In the genomic region with DNA sequence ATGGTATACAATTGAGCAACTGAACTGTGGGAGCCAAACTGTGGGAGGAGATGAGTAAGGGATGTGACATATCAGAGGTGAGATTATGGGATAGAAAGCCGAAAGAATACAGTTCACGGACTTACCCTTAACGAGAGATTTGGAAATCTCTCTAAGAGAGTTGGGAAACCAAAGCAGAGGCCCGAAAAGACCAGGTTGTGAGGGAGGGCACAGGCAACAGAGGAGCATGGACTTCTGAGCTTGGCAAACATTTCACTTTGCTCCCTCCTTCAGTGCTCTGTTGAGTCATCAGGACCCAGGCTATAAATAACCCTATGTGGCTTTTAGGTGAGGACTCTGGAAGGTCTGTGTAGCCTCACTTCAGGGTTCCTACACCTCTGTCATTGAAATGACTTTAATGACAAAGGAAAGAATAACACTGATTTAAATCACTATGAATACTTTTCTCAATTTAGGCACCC, we compare ENCODE assay signal across 9 cellular contexts.
A peak's percentile ranks its signal among the peaks of the same experiment; 100 is the strongest.
DNase-seq lines count a peak whose midpoint lies in the region; ATAC-seq, FAIRE-seq and TF ChIP-seq lines count a peak whose summit lies in the region.
"Had no signal": no experiment of that assay in that cellular context is flagged by ENCODE, and none has a peak within 500 bp of the region (broad histone marks: within the 10 kb centered on the region; RNA-seq: fewer than 3 reads in every experiment).

No MANE protein-coding gene starts in this region.

- H3K4me3 Mint-ChIP-seq in natural killer cell = no peak overlapping the region

- H3K4me1 Mint-ChIP-seq in natural killer cell = no peaks in the 10 kb centered on the region

- no peaks in the 10 kb centered on the region for H3K36me3 Mint-ChIP-seq in natural killer cell

- H3K9ac ChIP-seq in rectal smooth muscle tissue (ENCODE audit: low read length) = no peak overlapping the region

- no peaks in the 10 kb centered on the region for H3K27me3 ChIP-seq in foreskin keratinocyte
- no peaks in the 10 kb centered on the region for H3K27me3 ChIP-seq in rectal smooth muscle tissue (ENCODE audit: control insufficient read depth, insufficient read depth, low read length)

- TF ChIP-seq CTCF in foreskin keratinocyte (conservative IDR thresholded peaks at IDR 0.05) (no peak), natural killer cell (IDR thresholded peaks at IDR 0.05) (no peak)

- no peaks in the 10 kb centered on the region for H3K9me3 Mint-ChIP-seq in natural killer cell

- peak overlapping the region; percentile 55 for H3K27ac ChIP-seq in foreskin keratinocyte
- H3K27ac ChIP-seq in rectal smooth muscle tissue (ENCODE audit: low read depth, low read length) = peak overlapping the region; percentile 40

- no peak for TF ChIP-seq POLR2A in H54 (IDR thresholded peaks at IDR 0.05; ENCODE audit: low read depth, low read length)

- DNase-seq in H54 (ENCODE audit: insufficient read length, low spot score) (no peak), RPMI7951 (ENCODE audit: low read depth) (peak; percentile 70), foreskin keratinocyte (no peak), natural killer cell (no peak), HUDEP-2 (lab: John Stamatoyannopoulos, UW; ENCODE audit: unreplicated experiment in 76 of 76) (no peak), dermis blood vessel endothelial cell (no peak)

- no peak for ATAC-seq in foreskin keratinocyte
- ATAC-seq in natural killer cell = no peak
- ATAC-seq in HG03439 (IDR thresholded peaks at IDR 0.05; ENCODE audit: unreplicated experiment) = no peak

- peaks cover 12% of the 10 kb centered on the region for H3K4me1 ChIP-seq in foreskin keratinocyte
- H3K4me1 ChIP-seq in rectal smooth muscle tissue (ENCODE audit: control insufficient read depth, insufficient read depth, low read length) = peaks cover 12% of the 10 kb centered on the region

- peak overlapping the region; percentile 15 for H3K4me3 ChIP-seq in rectal smooth muscle tissue (ENCODE audit: low read length)

- H3K36me3 ChIP-seq in rectal smooth muscle tissue (ENCODE audit: control insufficient read depth, insufficient read depth, low read length) = peaks cover 2% of the 10 kb centered on the region

- intact Hi-C loops in natural killer cell (cut with micrococcal nuclease) = no loop called here

- H3K27ac Mint-ChIP-seq in natural killer cell = no peak overlapping the region
- H3K27ac Mint-ChIP-seq: progenitor cell of endocrine pancreas had no signal

- no peaks in the 10 kb centered on the region for H3K27me3 Mint-ChIP-seq in natural killer cell (ENCODE audit: low read depth in 2 of 2)
- H3K27me3 Mint-ChIP-seq: progenitor cell of endocrine pancreas had no signal

- peak; percentile 92 for FAIRE-seq in H54 (lab: Jason Lieb, UNC)
